ENCODE assay signal across 8 cellular contexts in genomic region chr3:195522254-195523023, GRCh38. TPM values are rescaled to one million over a fixed set of nuclear protein-coding genes. Genes with fewer than 3 reads are reported as not detected.
DNase-seq lines count a peak whose midpoint lies in the region; ATAC-seq and TF ChIP-seq lines count a peak whose summit lies in the region.

No MANE protein-coding gene starts in this region.

- TF ChIP-seq POLR2A in vagina (IDR thresholded peaks at IDR 0.05): no peak

- no peak overlapping the region for H3K4me3 ChIP-seq in ascending aorta
- H3K4me3 ChIP-seq in kidney epithelial cell (ENCODE audit: low read depth, low read length): no peak overlapping the region
- no peak overlapping the region for H3K4me3 ChIP-seq in vagina

- peaks cover 16 to 31% of the 10 kb centered on the region in 2 donors for H3K36me3 ChIP-seq in ascending aorta
- no peaks in the 10 kb centered on the region for H3K36me3 ChIP-seq in kidney epithelial cell (ENCODE audit: control insufficient read depth, insufficient read depth, low read length)
- H3K36me3 ChIP-seq in vagina: peaks cover 4 to 34% of the 10 kb centered on the region in 2 donors

- H3K27me3 ChIP-seq in ascending aorta: no peaks in the 10 kb centered on the region
- no peaks in the 10 kb centered on the region for H3K27me3 ChIP-seq in kidney epithelial cell (ENCODE audit: control insufficient read depth, insufficient read depth, low read length)
- H3K27me3 ChIP-seq in vagina: no peaks in the 10 kb centered on the region

- no peaks in the 10 kb centered on the region for H3K9me3 ChIP-seq in ascending aorta
- H3K9me3 ChIP-seq in vagina: no peaks in the 10 kb centered on the region

- TF ChIP-seq CTCF in ascending aorta (IDR thresholded peaks at IDR 0.05) (peak; percentile 66 to 70 (median 69)), kidney epithelial cell (IDR thresholded peaks at IDR 0.05; ENCODE audit: insufficient read depth, low read length, poor library complexity, severe bottlenecking) (peak; percentile 46), vagina (IDR thresholded peaks at IDR 0.05) (peak; percentile 62 to 83 (median 75))

- peak; percentile 62 for DNase-seq in AG08395 (ENCODE audit: low spot score)
- DNase-seq in GM03348 (ENCODE audit: low spot score): peak; percentile 68
- peak; percentile 68 for DNase-seq in NCI-H2107 treated with DMSO at 0.1 percent for 48 hours (lab: John Stamatoyannopoulos, UW; ENCODE audit: unreplicated experiment)
- DNase-seq in ascending aorta (ENCODE audit: low spot score in 2 of 2): no peak
- no peak for DNase-seq in kidney epithelial cell (ENCODE audit: low read depth)
- DNase-seq in vagina (ENCODE audit: extremely low spot score in 2 of 2): no peak
- DNase-seq in amniotic stem cell (lab: John Stamatoyannopoulos, UW): no peak

- H3K27ac ChIP-seq in ascending aorta: no peak overlapping the region
- no peak overlapping the region for H3K27ac ChIP-seq in vagina

- no peak for ATAC-seq in GM19035 (IDR thresholded peaks at IDR 0.05; ENCODE audit: unreplicated experiment)

- H3K4me1 ChIP-seq in ascending aorta: no peaks in the 10 kb centered on the region
- peaks cover 5% of the 10 kb centered on the region for H3K4me1 ChIP-seq in vagina

- intact Hi-C loops in ascending aorta (cut with DNase I): loop anchor here (1.0 kb wide), 1 partner anchor 251 kb away; the partner anchor contains the start of gene XXYLT1
- intact Hi-C loops in vagina (cut with DNase I): loop anchor here (2.0 to 10.0 kb wide), 2 partner anchors 252 to 848 kb away; partner anchors contain the start of genes LSG1 and XXYLT1

RNA-seq across cellular contexts. Expression of gene PPP1R2, which starts 20.7 kb away (rescaled TPM):
- total RNA-seq in ascending aorta (62.3 TPM), kidney epithelial cell (50.8 and 70.5 TPM in 2 replicates), vagina (98.0 TPM)

Comparison
In these comparisons a context has a peak if more than half of its experiments do, and no peak if none do; other contexts are left out.
1. DNase-seq: peak in AG08395 (single experiment), GM03348 (single experiment) and NCI-H2107 treated with DMSO at 0.1 percent for 48 hours (single experiment); none in ascending aorta (0 of 2), kidney epithelial cell (single experiment), vagina (0 of 2) and amniotic stem cell (single experiment).
2. Peak in every context shown above with its lines, with median percentiles within 50 percentile points of each other: CTCF ChIP-seq.